In the genomic region with DNA sequence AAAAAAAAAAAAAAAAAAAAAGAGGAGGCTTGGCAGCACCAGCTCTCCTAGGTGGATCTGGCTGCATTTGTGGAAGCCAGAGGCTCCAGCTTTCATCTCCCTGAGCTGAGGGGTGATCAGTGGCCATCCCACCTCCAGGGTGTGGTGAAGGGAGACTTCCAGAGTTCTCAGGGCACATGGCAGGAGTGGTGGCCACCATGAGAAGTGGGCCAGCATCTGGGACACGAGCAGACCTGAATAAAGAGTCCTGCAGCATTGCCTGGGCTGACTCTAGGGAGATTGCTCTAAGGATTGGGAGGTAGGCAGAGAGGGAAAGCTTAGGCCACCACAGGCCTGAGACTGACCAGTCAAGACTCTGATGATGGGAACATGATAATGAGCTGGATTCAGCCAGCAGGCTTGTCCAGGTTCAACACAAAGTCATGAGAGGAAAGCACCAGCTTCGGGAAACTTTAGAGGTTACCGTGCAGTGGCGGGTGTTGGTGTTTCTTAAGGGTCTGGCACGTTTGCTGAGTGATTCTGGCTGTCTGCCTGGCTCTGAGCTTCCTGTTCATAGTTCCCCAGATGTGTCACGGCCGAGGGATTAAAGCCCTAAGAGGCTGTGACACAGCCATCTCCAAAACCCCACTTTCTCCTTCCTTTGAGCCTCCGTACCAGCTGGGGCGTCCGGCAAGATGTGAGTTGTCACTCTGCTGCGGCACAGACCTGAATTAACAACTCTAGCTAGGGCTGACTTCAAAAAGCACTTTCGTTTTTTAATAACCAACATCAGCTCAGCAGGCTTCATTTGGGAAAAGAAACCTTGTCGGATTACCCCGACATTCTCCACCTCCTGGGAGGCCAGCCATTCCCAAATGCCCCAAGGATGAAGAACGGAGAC, we compare ENCODE assay signal across 8 cellular contexts. TPM values are rescaled to one million over a fixed set of nuclear protein-coding genes. Genes with fewer than 3 reads are reported as not detected.
A peak's percentile ranks its signal among the peaks of the same experiment; 100 is the strongest.
DNase-seq lines count a peak whose midpoint lies in the region; ATAC-seq and TF ChIP-seq lines count a peak whose summit lies in the region.

No MANE protein-coding gene starts in this region.

- intact Hi-C loops in ascending aorta (cut with DNase I), result loop anchor here (2.0 kb wide), 1 partner anchor 33 kb away; no protein-coding TSS in a partner anchor

- H3K27me3 ChIP-seq in ascending aorta (no peaks in the 10 kb centered on the region), liver (ENCODE audit: control insufficient read depth in 4 of 4, insufficient read depth in 4 of 4, low read length in 3 of 4) (no peaks in the 10 kb centered on the region)

- H3K4me3 ChIP-seq in ascending aorta (peak overlapping the region; percentile 48 to 60), liver (ENCODE audit: low read depth in 1 of 3, low read length in 3 of 3) (peak overlapping the region; percentile 57 to 83 (median 70))

- H3K9me3 ChIP-seq in ascending aorta, result no peaks in the 10 kb centered on the region
- no peaks in the 10 kb centered on the region for H3K9me3 ChIP-seq in liver (ENCODE audit: control insufficient read depth in 4 of 4, low read length in 3 of 4)

- H3K27ac ChIP-seq in ascending aorta, result peak overlapping the region; percentile 80 to 81
- peak overlapping the region; percentile 92 to 95 for H3K27ac ChIP-seq in liver (ENCODE audit: low read depth in 1 of 2, low read length in 2 of 2)

- DNase-seq in ascending aorta (ENCODE audit: low spot score in 2 of 2) (peak; percentile 66 to 92), middle frontal gyrus (ENCODE audit: extremely low spot score, low spot score) (no peak), NCI-H2081 (lab: John Stamatoyannopoulos, UW) (no peak)
- peak; percentile 11 to 13 for DNase-seq in stimulated activated CD8-positive, alpha-beta memory T cell treated with anti-CD3 and anti-CD28 coated beads, Interleukin-2, amount 100 ng/mL, for 1 hour (ENCODE audit: low read depth in 2 of 2)

- peak overlapping the region; percentile 80 to 100 for H3K9ac ChIP-seq in liver (ENCODE audit: low read depth in 1 of 2, low read length in 2 of 2)

- peaks cover 0 to 5% of the 10 kb centered on the region in 2 donors for H3K4me1 ChIP-seq in ascending aorta
- H3K4me1 ChIP-seq in liver (ENCODE audit: control insufficient read depth in 4 of 4, insufficient read depth in 4 of 4, low read length in 3 of 4), result peaks cover 11 to 65% (median 54%) of the 10 kb centered on the region in 4 donors

- WGBS in liver, result 8% methylated on average over 15 of the region's 15 CpGs

- TF ChIP-seq RAD21 in liver (IDR thresholded peaks at IDR 0.05), result peak; percentile 37 to 39

- H3K36me3 ChIP-seq in ascending aorta, result no peaks in the 10 kb centered on the region
- no peaks in the 10 kb centered on the region for H3K36me3 ChIP-seq in liver (ENCODE audit: control insufficient read depth in 4 of 4, insufficient read depth in 3 of 4, low read depth in 1 of 4, low read length in 3 of 4)

- ATAC-seq in GM18511 (IDR thresholded peaks at IDR 0.05; ENCODE audit: unreplicated experiment), result peak; percentile 76
- ATAC-seq in HG02852 (IDR thresholded peaks at IDR 0.05; ENCODE audit: unreplicated experiment), result peak; percentile 90
- ATAC-seq in SK-N-SH treated with all-trans-retinoic acid at 6 μM for 48 hours, result peak; percentile 63

- TF ChIP-seq CTCF in ascending aorta (IDR thresholded peaks at IDR 0.05), result no peak
- no peak for TF ChIP-seq CTCF in liver (IDR thresholded peaks at IDR 0.05; ENCODE audit: low read depth, low read length, missing input control)

TF ChIP-seq in SK-N-SH treated with all-trans-retinoic acid at 6 μM for 48 hours, 23 proteins besides CTCF, POLR2A, EP300 and RAD21:
- TF ChIP-seq GLIS3 (CRISPR knock-in tag; IDR thresholded peaks at IDR 0.05), result no peak

TF ChIP-seq in liver, 16 proteins besides CTCF, POLR2A, EP300 and RAD21:
- TF ChIP-seq FOXA2 (IDR thresholded peaks at IDR 0.05) (no peak), TAF1 (conservative IDR thresholded peaks at IDR 0.05) (peak; percentile 17), RXRA (IDR thresholded peaks at IDR 0.05) (peak in 1 of 2 donors; percentile 68), JUND (IDR thresholded peaks at IDR 0.05) (no peak), GABPA (IDR thresholded peaks at IDR 0.05 in 1 of 2, conservative IDR thresholded peaks at IDR 0.05 in 1 of 2) (no peak), HNF4A (conservative IDR thresholded peaks at IDR 0.05) (no peak), FOXA1 (IDR thresholded peaks at IDR 0.05) (no peak), HNF4G (IDR thresholded peaks at IDR 0.05) (no peak), YY1 (IDR thresholded peaks at IDR 0.05) (peak; percentile 64)
- TF ChIP-seq, protein P1, sequence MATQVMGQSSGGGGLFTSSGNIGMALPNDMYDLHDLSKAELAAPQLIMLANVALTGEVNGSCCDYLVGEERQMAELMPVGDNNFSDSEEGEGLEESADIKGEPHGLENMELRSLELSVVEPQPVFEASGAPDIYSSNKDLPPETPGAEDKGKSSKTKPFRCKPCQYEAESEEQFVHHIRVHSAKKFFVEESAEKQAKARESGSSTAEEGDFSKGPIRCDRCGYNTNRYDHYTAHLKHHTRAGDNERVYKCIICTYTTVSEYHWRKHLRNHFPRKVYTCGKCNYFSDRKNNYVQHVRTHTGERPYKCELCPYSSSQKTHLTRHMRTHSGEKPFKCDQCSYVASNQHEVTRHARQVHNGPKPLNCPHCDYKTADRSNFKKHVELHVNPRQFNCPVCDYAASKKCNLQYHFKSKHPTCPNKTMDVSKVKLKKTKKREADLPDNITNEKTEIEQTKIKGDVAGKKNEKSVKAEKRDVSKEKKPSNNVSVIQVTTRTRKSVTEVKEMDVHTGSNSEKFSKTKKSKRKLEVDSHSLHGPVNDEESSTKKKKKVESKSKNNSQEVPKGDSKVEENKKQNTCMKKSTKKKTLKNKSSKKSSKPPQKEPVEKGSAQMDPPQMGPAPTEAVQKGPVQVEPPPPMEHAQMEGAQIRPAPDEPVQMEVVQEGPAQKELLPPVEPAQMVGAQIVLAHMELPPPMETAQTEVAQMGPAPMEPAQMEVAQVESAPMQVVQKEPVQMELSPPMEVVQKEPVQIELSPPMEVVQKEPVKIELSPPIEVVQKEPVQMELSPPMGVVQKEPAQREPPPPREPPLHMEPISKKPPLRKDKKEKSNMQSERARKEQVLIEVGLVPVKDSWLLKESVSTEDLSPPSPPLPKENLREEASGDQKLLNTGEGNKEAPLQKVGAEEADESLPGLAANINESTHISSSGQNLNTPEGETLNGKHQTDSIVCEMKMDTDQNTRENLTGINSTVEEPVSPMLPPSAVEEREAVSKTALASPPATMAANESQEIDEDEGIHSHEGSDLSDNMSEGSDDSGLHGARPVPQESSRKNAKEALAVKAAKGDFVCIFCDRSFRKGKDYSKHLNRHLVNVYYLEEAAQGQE (IDR thresholded peaks at IDR 0.05), result peak; percentile 41
- TF ChIP-seq, protein P2, sequence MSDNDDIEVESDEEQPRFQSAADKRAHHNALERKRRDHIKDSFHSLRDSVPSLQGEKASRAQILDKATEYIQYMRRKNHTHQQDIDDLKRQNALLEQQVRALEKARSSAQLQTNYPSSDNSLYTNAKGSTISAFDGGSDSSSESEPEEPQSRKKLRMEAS (IDR thresholded peaks at IDR 0.05), result no peak

RNA-seq across cellular contexts. Expression of a gene that starts 38.3 kb away (rescaled TPM):
- total RNA-seq in ascending aorta (132 TPM), liver (10 to 100 TPM; 20.7 to 49.3 TPM)
- polyA plus RNA-seq in liver, result 10 to 100 TPM; 14.0 to 38.2 TPM

Comparison
In these comparisons a context has a peak if more than half of its experiments do, and no peak if none do; other contexts are left out.
1. DNase-seq: peak in ascending aorta (2 of 2) and stimulated activated CD8-positive, alpha-beta memory T cell treated with anti-CD3 and anti-CD28 coated beads, Interleukin-2, amount 100 ng/mL, for 1 hour (2 of 2); none in middle frontal gyrus (single experiment) and NCI-H2081 (0 of 2).
2. Peak in every context shown above with its lines, with median percentiles within 50 percentile points of each other: ATAC-seq.